Comparison of ENCODE assay signal across 20 cellular contexts in the genomic region with DNA sequence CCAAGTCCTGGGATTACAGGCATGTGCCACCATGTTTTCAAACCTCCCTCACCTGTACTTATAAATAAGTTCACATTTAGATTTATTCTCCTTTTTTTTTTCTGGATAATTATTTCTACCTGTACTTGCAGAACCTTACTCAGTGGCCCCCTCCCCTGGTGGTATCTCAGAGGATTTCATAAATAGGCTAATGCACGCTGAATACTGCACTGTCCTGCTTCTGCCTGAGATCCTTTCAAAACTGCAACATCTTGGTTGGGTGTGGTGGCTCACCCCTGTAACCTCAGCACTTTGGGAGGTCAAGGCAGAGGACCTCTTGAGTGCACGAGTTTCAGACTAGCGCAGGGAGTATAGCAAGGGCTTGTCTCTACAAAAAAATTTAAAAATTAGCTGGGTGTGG. TPM values are rescaled to one million over a fixed set of nuclear protein-coding genes. Genes with fewer than 3 reads are reported as not detected.
DNase-seq lines count a peak whose midpoint lies in the region; ATAC-seq and TF ChIP-seq lines count a peak whose summit lies in the region.
"Had no signal": no experiment of that assay in that cellular context is flagged by ENCODE, and none has a peak within 500 bp of the region (broad histone marks: within the 10 kb centered on the region; RNA-seq: fewer than 3 reads in every experiment).

No MANE protein-coding gene starts in this region.

- 93% methylated on average over 3 of the region's 3 CpGs for WGBS in esophagus muscularis mucosa
- WGBS in testis, 2 donors, result 77 to 87% methylated on average over 3 of the region's 3 CpGs

- no peak overlapping the region for H3K4me3 Mint-ChIP-seq in GM23338
- H3K4me3 Mint-ChIP-seq: B cell had no signal

- peaks cover 13% of the 10 kb centered on the region for H3K27me3 Mint-ChIP-seq in GM23338 (ENCODE audit: insufficient read depth, low read depth, poor library complexity)

- H3K4me1 ChIP-seq in GM23338 (ENCODE audit: insufficient read depth) (peaks cover 3% of the 10 kb centered on the region; the same call in 1 of the 2 replicates), OCI-LY1 (ENCODE audit: insufficient read depth, low read length, severe bottlenecking) (peaks cover under 1% of the 10 kb centered on the region), esophagus muscularis mucosa (peaks cover 4 to 10% (median 6%) of the 10 kb centered on the region in 4 donors), testis (no peaks in the 10 kb centered on the region)

- peaks cover 20% of the 10 kb centered on the region for H3K27me3 ChIP-seq in GM23338 (ENCODE audit: insufficient read depth)
- H3K27me3 ChIP-seq in OCI-LY1 (ENCODE audit: insufficient read depth, low read length), result peaks cover 17% of the 10 kb centered on the region; the same call in 1 of the 2 replicates
- H3K27me3 ChIP-seq in esophagus muscularis mucosa, result peaks cover 0 to 5% (median 0%) of the 10 kb centered on the region in 4 donors
- H3K27me3 ChIP-seq in testis, result no peaks in the 10 kb centered on the region
- H3K27me3 ChIP-seq: SJCRH30 had no signal

- H3K36me3 Mint-ChIP-seq in GM23338 (ENCODE audit: low read depth), result no peaks in the 10 kb centered on the region
- H3K36me3 Mint-ChIP-seq: CD4-positive, CD25-positive, alpha-beta regulatory T cell had no signal

- H3K27ac Mint-ChIP-seq in GM23338, result no peak overlapping the region
- H3K27ac Mint-ChIP-seq: B cell; CD4-positive, CD25-positive, alpha-beta regulatory T cell had no signal

- TF ChIP-seq CTCF in GM23338 (conservative IDR thresholded peaks at IDR 0.05; ENCODE audit: low read depth in 2 of 2) (peak; percentile 17 to 21; a peak in 1 of 4 replicates), OCI-LY1 (IDR thresholded peaks at IDR 0.05; ENCODE audit: low read length) (peak; percentile 18; the same call in 1 of the 2 replicates), esophagus muscularis mucosa (IDR thresholded peaks at IDR 0.05) (no peak), testis (IDR thresholded peaks at IDR 0.05) (no peak)

- H3K9me2 ChIP-seq in GM23338 (ENCODE audit: insufficient read depth), result no peaks in the 10 kb centered on the region
- H3K9me2 ChIP-seq in OCI-LY1 (ENCODE audit: low read depth, low read length), result no peaks in the 10 kb centered on the region

- H3K36me3 ChIP-seq in GM23338 (ENCODE audit: insufficient read depth) (no peaks in the 10 kb centered on the region), OCI-LY1 (ENCODE audit: insufficient read depth, low read length) (no peaks in the 10 kb centered on the region), esophagus muscularis mucosa (no peaks in the 10 kb centered on the region), testis (ENCODE audit: low read depth, missing control alignments) (no peaks in the 10 kb centered on the region)
- H3K36me3 ChIP-seq: SJCRH30 had no signal

- TF ChIP-seq POLR2A in esophagus muscularis mucosa (IDR thresholded peaks at IDR 0.05; ENCODE audit: low read depth) (no peak), testis (IDR thresholded peaks at IDR 0.05) (no peak)

- H3K27ac ChIP-seq in GM23338 (ENCODE audit: low read depth), result no peak overlapping the region
- no peak overlapping the region for H3K27ac ChIP-seq in OCI-LY1 (ENCODE audit: low read depth, low read length, poor library complexity, severe bottlenecking)
- no peak overlapping the region for H3K27ac ChIP-seq in esophagus muscularis mucosa (replicated peaks in 1 of 4)
- no peak overlapping the region for H3K27ac ChIP-seq in testis
- H3K27ac ChIP-seq: 22Rv1, SJCRH30 had no signal

- 0 out of 2 replicates have a peak, but pooled peaks cover 6% of the 10 kb centered on the region for H3F3A ChIP-seq in GM23338 (replicated peaks; ENCODE audit: low read depth)
- no peaks in the 10 kb centered on the region for H3F3A ChIP-seq in OCI-LY1 (ENCODE audit: insufficient read depth, low read length)

- H3K9me3 ChIP-seq in OCI-LY1 (ENCODE audit: low read length) (no peaks in the 10 kb centered on the region), esophagus muscularis mucosa (no peaks in the 10 kb centered on the region), testis (no peaks in the 10 kb centered on the region)
- H3K9me3 ChIP-seq: SJCRH30 had no signal

- no peak for TF ChIP-seq EP300 in esophagus muscularis mucosa (IDR thresholded peaks at IDR 0.05)

- H3K9me3 Mint-ChIP-seq in GM23338, result no peaks in the 10 kb centered on the region
- H3K9me3 Mint-ChIP-seq: CD4-positive, CD25-positive, alpha-beta regulatory T cell had no signal

- H3K4me2 ChIP-seq in GM23338 (no peak overlapping the region), OCI-LY1 (ENCODE audit: low read length) (no peak overlapping the region)

- DNase-seq in NOMO-1 treated with DMSO at 0.1 percent for 48 hours (lab: John Stamatoyannopoulos, UW; ENCODE audit: unreplicated experiment) (peak; percentile 12), NOMO-1 treated with dmso at 0.1 percent for 144 hours (lab: John Stamatoyannopoulos, UW; ENCODE audit: unreplicated experiment) (no peak), GM23338 (ENCODE audit: low spot score) (peak; percentile 30), esophagus muscularis mucosa (ENCODE audit: extremely low spot score) (peak; percentile 72), MV-4-11 (lab: John Stamatoyannopoulos, UW) (no peak), testis (no peak)
- DNase-seq: EL, IMR-90, Kasumi-1, MM.1S, NCI-H1105, NCI-H2081 treated with DMSO at 0.1 percent for 48 hours, NCI-H510A treated with DMSO at 0.1 percent for 48 hours, NCI-H774, SJCRH30 had no signal

- intact Hi-C loops in esophagus muscularis mucosa (cut with DNase I), result no loop called here
- intact Hi-C loops in testis (cut with DNase I; ENCODE audit: low total_unique reads), result no loop called here

- H3K79me2 ChIP-seq in GM23338 (replicated peaks; ENCODE audit: insufficient read depth), result no peaks in the 10 kb centered on the region
- H3K79me2 ChIP-seq in OCI-LY1 (ENCODE audit: insufficient read depth, low read length), result no peaks in the 10 kb centered on the region

- no peak for ATAC-seq in GM23338
- ATAC-seq in HG02970 (IDR thresholded peaks at IDR 0.05; ENCODE audit: low FRiP score, unreplicated experiment), result no peak

- H2AFZ ChIP-seq in GM23338, result no peak overlapping the region; the same call in 1 of the 2 replicates
- no peak overlapping the region for H2AFZ ChIP-seq in OCI-LY1 (ENCODE audit: low read length)

- no peak overlapping the region for H3K9ac ChIP-seq in OCI-LY1 (ENCODE audit: low read length)

- no peak overlapping the region for H3K4me3 ChIP-seq in GM23338
- H3K4me3 ChIP-seq in OCI-LY1 (ENCODE audit: low read depth, low read length, poor library complexity, severe bottlenecking), result no peak overlapping the region
- H3K4me3 ChIP-seq in esophagus muscularis mucosa, result no peak overlapping the region
- no peak overlapping the region for H3K4me3 ChIP-seq in testis
- H3K4me3 ChIP-seq: SJCRH30 had no signal

- H3K4me1 Mint-ChIP-seq in GM23338, result peaks cover 17% of the 10 kb centered on the region

- H4K20me1 ChIP-seq in GM23338 (replicated peaks; ENCODE audit: insufficient read depth), result no peaks in the 10 kb centered on the region
- no peaks in the 10 kb centered on the region for H4K20me1 ChIP-seq in OCI-LY1 (ENCODE audit: insufficient read depth, low read length)

TF ChIP-seq in GM23338, 12 proteins besides CTCF, POLR2A, EP300 and RAD21:
- TF ChIP-seq EZH2phosphoT487 (IDR thresholded peaks at IDR 0.05; ENCODE audit: unreplicated experiment) (no peak), JUNB (IDR thresholded peaks at IDR 0.05; ENCODE audit: unreplicated experiment) (no peak), ZNF331 (CRISPR knock-in tag; IDR thresholded peaks at IDR 0.05; ENCODE audit: low read depth) (no peak)
TF ChIP-seq in GM23338: peak in this region for 0.

RNA-seq across cellular contexts. Expression of a gene that starts 4.6 kb away (rescaled TPM):
- total RNA-seq in GM23338 (2014; rRNA removed; shearing (Covaris generic)), result 17.0 and 20.4 TPM in 2 replicates
- polyA plus RNA-seq in GM23338 (2016; fragmentation: Nextera tagmentation; extraction: Ambion mirVana) (37.7 and 46.5 TPM in 2 replicates), testis (ENCODE audit: insufficient read depth, low read depth, low replicate concordance) (33.7 TPM)
- total RNA-seq in esophagus muscularis mucosa (100 to 1,000 TPM in 1 of 4 donors, 10 to 100 TPM in 3; 84.8 to 102 (median 92.8) TPM), testis (10 to 100 TPM; 16.8 to 20.2 TPM)

RNA-seq across cellular contexts. Expression of a gene that starts 24.5 kb away (rescaled TPM):
- total RNA-seq in GM23338 (2014; rRNA removed; shearing (Covaris generic)), result 149 and 158 TPM in 2 replicates
- polyA plus RNA-seq in GM23338 (2016; fragmentation: Nextera tagmentation; extraction: Ambion mirVana), result 152 and 156 TPM in 2 replicates
- total RNA-seq in esophagus muscularis mucosa, result 10 to 100 TPM; 26.1 to 49.0 (median 30.9) TPM
- total RNA-seq in testis, result 10 to 100 TPM; 75.7 to 80.5 TPM
- polyA plus RNA-seq in testis (ENCODE audit: insufficient read depth, low read depth, low replicate concordance), result 36.4 TPM

Comparison
In these comparisons a context has a peak if more than half of its experiments do, and no peak if none do; other contexts are left out.
1. DNase-seq: peak in NOMO-1 treated with DMSO at 0.1 percent for 48 hours (single experiment), GM23338 (single experiment) and esophagus muscularis mucosa (single experiment); none in NOMO-1 treated with dmso at 0.1 percent for 144 hours (single experiment), MV-4-11 (single experiment) and testis (single experiment).
2. CTCF ChIP-seq: peak in GM23338 (2 of 2) and OCI-LY1 (single experiment); none in esophagus muscularis mucosa (0 of 3) and testis (0 of 3).